In the genomic region with DNA sequence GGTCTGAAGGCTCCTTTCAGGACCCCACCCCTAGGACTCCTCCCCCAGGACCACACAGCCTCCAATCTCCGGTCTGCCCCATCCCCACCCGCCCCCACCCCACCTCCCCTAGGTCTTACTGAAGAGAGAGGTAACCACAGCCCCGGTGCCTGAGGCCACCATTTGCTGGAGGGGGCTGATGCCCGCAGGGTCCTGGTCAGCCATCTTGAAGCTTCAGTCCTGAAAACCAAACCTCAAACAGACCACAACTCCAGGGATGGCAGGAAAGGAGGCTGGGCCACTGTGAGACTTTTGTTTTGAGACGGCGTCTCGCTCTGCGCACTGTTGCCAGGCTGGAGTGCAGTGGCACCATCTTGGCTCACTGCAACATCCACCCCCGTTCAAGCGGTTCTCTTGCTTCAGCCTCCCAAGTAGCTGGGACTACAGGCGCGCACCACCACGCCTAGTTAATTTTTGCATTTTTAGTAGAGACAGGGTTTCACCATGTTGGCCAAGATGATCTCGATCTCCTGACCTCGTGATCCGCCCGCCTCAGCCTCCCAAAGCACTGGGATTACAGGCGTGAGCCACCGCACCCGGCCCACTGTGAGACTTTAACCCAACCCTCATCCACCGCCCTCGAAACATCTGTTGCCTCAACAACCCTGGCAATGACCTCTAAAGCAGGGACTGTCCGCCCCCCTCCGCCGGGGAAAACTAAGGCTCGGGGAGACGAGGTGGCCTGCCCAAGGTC, we compare ENCODE assay signal across 10 cellular contexts. TPM values are rescaled to one million over a fixed set of nuclear protein-coding genes. Genes with fewer than 3 reads are reported as not detected.
A peak's percentile ranks its signal among the peaks of the same experiment; 100 is the strongest.
DNase-seq lines count a peak whose midpoint lies in the region; ATAC-seq, FAIRE-seq and TF ChIP-seq lines count a peak whose summit lies in the region.
"Had no signal": no experiment of that assay in that cellular context is flagged by ENCODE, and none has a peak within 500 bp of the region (broad histone marks: within the 10 kb centered on the region; RNA-seq: fewer than 3 reads in every experiment).

No MANE protein-coding gene starts in this region.

- no peak for DNase-seq in AG04450 (ENCODE audit: low read depth, low spot score)
- no peak for DNase-seq in dorsolateral prefrontal cortex
- no peak for DNase-seq in naive B cell
- no peak for DNase-seq in NOMO-1 (lab: John Stamatoyannopoulos, UW; ENCODE audit: unreplicated experiment in 2 of 2)
- no peak for DNase-seq in RCC 7860 (ENCODE audit: low spot score)
- no peak for DNase-seq in stimulated activated CD4-positive, alpha-beta T cell treated with anti-CD3 and anti-CD28 coated beads, Interleukin-4, amount 100 ng/mL, for 1 hour
- DNase-seq: NCI-H748 treated with DMSO at 0.1 percent for 48 hours had no signal

- H3K4me3 ChIP-seq in AG04450 (ENCODE audit: low read depth, low read length): peak overlapping the region; percentile 80
- H3K4me3 ChIP-seq in KMS-11 (IDR thresholded peaks at IDR 0.05; ENCODE audit: insufficient read depth, low read depth, low read length): no peak overlapping the region
- peak overlapping the region; percentile 68 to 100 (median 97) for H3K4me3 ChIP-seq in dorsolateral prefrontal cortex

- H3K27ac ChIP-seq in AG04450 (ENCODE audit: low read depth, low read length): no peak overlapping the region
- H3K27ac ChIP-seq in KMS-11: no peak overlapping the region; the same call in 1 of the 2 replicates
- peak overlapping the region in 22 of 59 donors; percentile 67 to 93 (median 86) for H3K27ac ChIP-seq in dorsolateral prefrontal cortex

- H3K4me1 Mint-ChIP-seq in naive B cell: peaks cover 7 to 44% (median 38%) of the 10 kb centered on the region in 3 donors

- H3K36me3 ChIP-seq in KMS-11 (ENCODE audit: insufficient read depth): peaks cover 4% of the 10 kb centered on the region; the same call in 1 of the 2 replicates

- H3K27ac Mint-ChIP-seq in naive B cell: peak overlapping the region in 4 of 6 donors; percentile 15 to 98 (median 64)

- peaks cover 5% of the 10 kb centered on the region in 2 donors for H3K36me3 Mint-ChIP-seq in naive B cell

- no peaks in the 10 kb centered on the region for H3K27me3 ChIP-seq in AG04450 (ENCODE audit: control insufficient read depth, insufficient read depth, low read length)
- H3K27me3 ChIP-seq in KMS-11 (ENCODE audit: insufficient read depth, low read depth): no peaks in the 10 kb centered on the region
- H3K27me3 ChIP-seq in dorsolateral prefrontal cortex: no peaks in the 10 kb centered on the region

- no peak overlapping the region for H2AFZ ChIP-seq in KMS-11 (ENCODE audit: low read depth)

- peaks cover 19% of the 10 kb centered on the region for H3K79me2 ChIP-seq in KMS-11 (ENCODE audit: insufficient read depth, low read depth)

- peaks cover 0 to 2% (median 1%) of the 10 kb centered on the region in 3 donors for H3K27me3 Mint-ChIP-seq in naive B cell

- H4K20me1 ChIP-seq in KMS-11 (ENCODE audit: insufficient read depth): no peaks in the 10 kb centered on the region

- H3K9me3 Mint-ChIP-seq in naive B cell: no peaks in the 10 kb centered on the region

- peaks cover 17% of the 10 kb centered on the region for H3K4me1 ChIP-seq in KMS-11 (ENCODE audit: low read depth, poor library complexity, severe bottlenecking)

- no peak for ATAC-seq in naive B cell (ENCODE audit: low read depth in 2 of 2)
- ATAC-seq in HG02759 (IDR thresholded peaks at IDR 0.05; ENCODE audit: unreplicated experiment): no peak

- peak overlapping the region; percentile 85 for H3K9ac ChIP-seq in KMS-11

- POLR2A ChIA-PET in AG04450 (lab: Yijun Ruan, JAX): interaction anchor here (2.1 kb wide), 1 partner anchor 103 kb away, joined by 11 read pairs; a partner anchor contains a TSS

- FAIRE-seq in RCC 7860 (lab: Jason Lieb, UNC): no peak
- FAIRE-seq: GM18507 had no signal

- TF ChIP-seq CTCF in AG04450 (IDR thresholded peaks at IDR 0.05; ENCODE audit: low read depth, low read length) (no peak), KMS-11 (conservative IDR thresholded peaks at IDR 0.05; ENCODE audit: low read depth, low read length) (no peak), dorsolateral prefrontal cortex (IDR thresholded peaks at IDR 0.05 in 54 of 56, conservative IDR thresholded peaks at IDR 0.05 in 2 of 56; ENCODE audit: low read depth in 1 of 56, partially characterized antibody in 56 of 56) (no peak)

- CTCF ChIA-PET in AG04450 (lab: Charles Lee): interaction anchor here (0.5 to 0.7 kb wide), 2 partner anchors 11 to 14 kb away, joined by 3 read pairs; no protein-coding TSS in a partner anchor

- H3K9me3 ChIP-seq in AG04450 (ENCODE audit: control insufficient read depth, insufficient read depth, low read length): peaks cover 2% of the 10 kb centered on the region; the same call in 1 of the 2 replicates

- intact Hi-C loops in dorsolateral prefrontal cortex (cut with DNase I): loop anchor here (1.0 to 2.0 kb wide), 3 partner anchors 21 to 105 kb away; a partner anchor contains a TSS

- H3K4me2 ChIP-seq in KMS-11: peak overlapping the region; percentile 95

- H3K4me3 Mint-ChIP-seq in naive B cell: peak overlapping the region; percentile 70 to 97 (median 86)

RNA-seq across cellular contexts. Expression of a gene that starts 1.1 kb away (rescaled TPM):
- polyA plus RNA-seq in AG04450 (2011; rRNA removed) (32.1 and 43.4 TPM in 2 replicates), naive B cell (ENCODE audit: low read depth in 6 of 6) (100 to 1,000 TPM in 3 of 6 donors, 10 to 100 TPM in 3; 87.3 to 143 (median 103) TPM)
- polyA minus RNA-seq in AG04450 (2011; rRNA and poly(A)+ RNA removed): 22.4 and 34.7 TPM in 2 replicates
- 100 to 1,000 TPM in 1 of 120 experiments, 10 to 100 TPM in 119; 42.3 to 102 (median 61.2) TPM for total RNA-seq in dorsolateral prefrontal cortex

RNA-seq across cellular contexts. Expression of a gene that starts 15.1 kb away (rescaled TPM):
- polyA plus RNA-seq in AG04450 (2011; rRNA removed): 0.11 TPM in 1 of 2 replicates, not detected in the other
- polyA minus RNA-seq in AG04450 (2011; rRNA and poly(A)+ RNA removed): not detected in 2 replicates
- total RNA-seq in dorsolateral prefrontal cortex: 100 to 1,000 TPM; 123 to 489 (median 370) TPM
- under 1 TPM in 2 of 6 donors, not detected in 4; 0.13 to 0.16 TPM for polyA plus RNA-seq in naive B cell (ENCODE audit: low read depth in 6 of 6)

RNA-seq across cellular contexts. Expression of a gene that starts 21.6 kb away (rescaled TPM):
- polyA plus RNA-seq in AG04450 (2011; rRNA removed) (203 and 322 TPM in 2 replicates), naive B cell (ENCODE audit: low read depth in 6 of 6) (100 to 1,000 TPM; 102 to 198 (median 110) TPM)
- polyA minus RNA-seq in AG04450 (2011; rRNA and poly(A)+ RNA removed): 66.7 and 90.2 TPM in 2 replicates
- 100 to 1,000 TPM in 7 of 120 experiments, 10 to 100 TPM in 113; 42.3 to 110 (median 70.1) TPM for total RNA-seq in dorsolateral prefrontal cortex

RNA-seq across cellular contexts. Expression of a gene that starts 40.1 kb away (rescaled TPM):
- 5.3 and 8.0 TPM in 2 replicates for polyA plus RNA-seq in AG04450 (2011; rRNA removed)
- polyA minus RNA-seq in AG04450 (2011; rRNA and poly(A)+ RNA removed): 3.0 and 4.8 TPM in 2 replicates
- 10 to 100 TPM; 17.3 to 81.0 (median 52.3) TPM for total RNA-seq in dorsolateral prefrontal cortex
- under 1 TPM in 2 of 6 donors, not detected in 4; 0.21 to 0.29 TPM for polyA plus RNA-seq in naive B cell (ENCODE audit: low read depth in 6 of 6)

RNA-seq across cellular contexts. Expression of a gene that starts 55.6 kb away (rescaled TPM):
- polyA plus RNA-seq in AG04450 (2011; rRNA removed): not detected in 2 replicates
- not detected in 2 replicates for polyA minus RNA-seq in AG04450 (2011; rRNA and poly(A)+ RNA removed)
- total RNA-seq in dorsolateral prefrontal cortex: 1 to 10 TPM in 33 of 120 experiments, under 1 TPM in 62, not detected in 25; 0.08 to 6.2 (median 0.68) TPM
- under 1 TPM in 3 of 6 donors, not detected in 3; 0.07 to 0.20 (median 0.12) TPM for polyA plus RNA-seq in naive B cell (ENCODE audit: low read depth in 6 of 6)
